ENCODE assay signal across 15 cellular contexts in genomic region chr10:21978191-21978862, GRCh38. TPM values are rescaled to one million over a fixed set of nuclear protein-coding genes. Genes with fewer than 3 reads are reported as not detected.
DNase-seq lines count a peak whose midpoint lies in the region; TF ChIP-seq lines count a peak whose summit lies in the region.
"Had no signal": no experiment of that assay in that cellular context is flagged by ENCODE, and none has a peak within 500 bp of the region (broad histone marks: within the 10 kb centered on the region; RNA-seq: fewer than 3 reads in every experiment).

No MANE protein-coding gene starts in this region.

- H3K79me2 ChIP-seq in PC-9 (ENCODE audit: low read depth): no peaks in the 10 kb centered on the region

- no peak overlapping the region for H3K27ac Mint-ChIP-seq in activated naive CD4-positive, alpha-beta T cell treated with anti-CD3 and anti-CD28 coated beads, Interleukin-2, amount 10 ng/mL, durations not matched to agents 7 days and 5 days
- H3K27ac Mint-ChIP-seq: stimulated activated memory B cell treated with anti-CD40 and anti-IgM and Interleukin-4, amounts not matched to agents 10 μg/mL and 1 μg/mL and 100 μg/mL, for 72 hours; T-helper 1 cell treated with Interleukin-12 subunit alpha and Interleukin-12 subunit beta and Interleukin-4 antibody, amounts not matched to agents 30 μg/mL and 1 μg/mL, for 36 hours had no signal

- H3K9me3 ChIP-seq in PC-9 (ENCODE audit: insufficient read depth, low read depth): no peaks in the 10 kb centered on the region

- H3K4me3 ChIP-seq in PC-9: no peak overlapping the region

- POLR2A ChIA-PET in PC-9 (lab: Charles Lee; ENCODE audit: unreplicated experiment): no interaction called here

- no TSS peak for BruUV-seq in PC-9 (replicated peaks; lab: Mats Ljungman, UMichigan)

- intact Hi-C loops in PC-9 (cut with micrococcal nuclease; ENCODE audit: unreplicated experiment): no loop called here

- CTCF ChIA-PET in PC-9 (lab: Charles Lee): no interaction called here
- CTCF ChIA-PET in activated naive CD4-positive, alpha-beta T cell treated with anti-CD3 and anti-CD28 coated beads, Interleukin-2, amount 10 ng/mL, durations not matched to agents 7 days and 5 days (lab: Charles Lee): interaction anchor here (0.9 kb wide), 1 partner anchor 13 kb away, joined by 4 read pairs; no protein-coding TSS in a partner anchor

- H3K4me1 Mint-ChIP-seq in activated naive CD4-positive, alpha-beta T cell treated with anti-CD3 and anti-CD28 coated beads, Interleukin-2, amount 10 ng/mL, durations not matched to agents 7 days and 5 days: no peaks in the 10 kb centered on the region

- H3K27me3 Mint-ChIP-seq in activated naive CD4-positive, alpha-beta T cell treated with anti-CD3 and anti-CD28 coated beads, Interleukin-2, amount 10 ng/mL, durations not matched to agents 7 days and 5 days: no peaks in the 10 kb centered on the region
- H3K27me3 Mint-ChIP-seq: stimulated activated memory B cell treated with anti-CD40 and anti-IgM and Interleukin-4, amounts not matched to agents 10 μg/mL and 1 μg/mL and 100 μg/mL, for 72 hours had no signal

- H3K9me2 ChIP-seq in PC-9 (ENCODE audit: insufficient read depth): no peaks in the 10 kb centered on the region

- H3K27ac ChIP-seq in PC-9: no peak overlapping the region
- H3K27ac ChIP-seq: C4-2B, parathyroid adenoma had no signal

- no peaks in the 10 kb centered on the region for H3K9me3 Mint-ChIP-seq in activated naive CD4-positive, alpha-beta T cell treated with anti-CD3 and anti-CD28 coated beads, Interleukin-2, amount 10 ng/mL, durations not matched to agents 7 days and 5 days
- H3K9me3 Mint-ChIP-seq: stimulated activated memory B cell treated with anti-CD40 and anti-IgM and Interleukin-4, amounts not matched to agents 10 μg/mL and 1 μg/mL and 100 μg/mL, for 72 hours; T-helper 1 cell treated with Interleukin-12 subunit alpha and Interleukin-12 subunit beta and Interleukin-4 antibody, amounts not matched to agents 30 μg/mL and 1 μg/mL, for 36 hours had no signal

- H3K36me3 Mint-ChIP-seq in activated naive CD4-positive, alpha-beta T cell treated with anti-CD3 and anti-CD28 coated beads, Interleukin-2, amount 10 ng/mL, durations not matched to agents 7 days and 5 days: no peaks in the 10 kb centered on the region
- H3K36me3 Mint-ChIP-seq: stimulated activated memory B cell treated with anti-CD40 and anti-IgM and Interleukin-4, amounts not matched to agents 10 μg/mL and 1 μg/mL and 100 μg/mL, for 72 hours had no signal

- TF ChIP-seq CTCF in PC-9 (conservative IDR thresholded peaks at IDR 0.05): no peak

- DNase-seq in ELR (ENCODE audit: low read depth): peak; percentile 70
- DNase-seq in NCI-H226: peak; percentile 51
- DNase-seq in dermis blood vessel endothelial cell: peak; percentile 45
- peak; percentile 40 for DNase-seq in medulla oblongata (ENCODE audit: extremely low spot score)
- no peak for DNase-seq in PC-9
- no peak for DNase-seq in activated naive CD4-positive, alpha-beta T cell treated with anti-CD3 and anti-CD28 coated beads, Interleukin-2, amount 10 ng/mL, durations not matched to agents 7 days and 5 days
- DNase-seq in NCI-H1048 (lab: John Stamatoyannopoulos, UW): no peak
- no peak for DNase-seq in NOMO-1 treated with dmso at 0.1 percent for 144 hours (lab: John Stamatoyannopoulos, UW; ENCODE audit: unreplicated experiment)
- DNase-seq: activated effector memory CD4-positive, alpha-beta T cell treated with Interleukin-2 at 50 U/mL for 16 hours; NCI-H2029; stimulated activated CD4-positive, alpha-beta T cell treated with anti-CD3 and anti-CD28 coated beads, Interleukin-1b, Interleukin-23, amount 100 ng/mL, for 48 hours had no signal

- no peaks in the 10 kb centered on the region for H3F3A ChIP-seq in PC-9 (ENCODE audit: insufficient read depth, low read depth)

- no peaks in the 10 kb centered on the region for H3K27me3 ChIP-seq in PC-9 (ENCODE audit: insufficient read depth, low read depth)

- no peaks in the 10 kb centered on the region for H3K36me3 ChIP-seq in PC-9 (ENCODE audit: low read depth)

- no peak overlapping the region for H3K4me2 ChIP-seq in PC-9

- 0 out of 2 replicates have a peak, but pooled peaks cover 4% of the 10 kb centered on the region for H3K4me1 ChIP-seq in PC-9 (replicated peaks; ENCODE audit: insufficient read depth)

- no peaks in the 10 kb centered on the region for H4K20me1 ChIP-seq in PC-9 (ENCODE audit: insufficient read depth)

- H2AFZ ChIP-seq in PC-9: no peak overlapping the region
- H2AFZ ChIP-seq: parathyroid adenoma had no signal

- no peak overlapping the region for H3K4me3 Mint-ChIP-seq in activated naive CD4-positive, alpha-beta T cell treated with anti-CD3 and anti-CD28 coated beads, Interleukin-2, amount 10 ng/mL, durations not matched to agents 7 days and 5 days
- H3K4me3 Mint-ChIP-seq: stimulated activated memory B cell treated with anti-CD40 and anti-IgM and Interleukin-4, amounts not matched to agents 10 μg/mL and 1 μg/mL and 100 μg/mL, for 72 hours; T-helper 1 cell treated with Interleukin-12 subunit alpha and Interleukin-12 subunit beta and Interleukin-4 antibody, amounts not matched to agents 30 μg/mL and 1 μg/mL, for 36 hours had no signal

RNA-seq across cellular contexts. Expression of gene DNAJC1, which starts 25.2 kb away (rescaled TPM):
- total RNA-seq in dermis blood vessel endothelial cell (36.1 and 41.0 TPM in 2 replicates), PC-9 (2021) (10.8 and 19.1 TPM in 2 replicates)

Comparison
In these comparisons a context has a peak if more than half of its experiments do, and no peak if none do; other contexts are left out.
1. DNase-seq: peak in ELR (single experiment), NCI-H226 (single experiment), dermis blood vessel endothelial cell (single experiment) and medulla oblongata (single experiment); none in PC-9 (0 of 2), activated naive CD4-positive, alpha-beta T cell treated with anti-CD3 and anti-CD28 coated beads, Interleukin-2, amount 10 ng/mL, durations not matched to agents 7 days and 5 days (single experiment), NCI-H1048 (single experiment) and NOMO-1 treated with dmso at 0.1 percent for 144 hours (single experiment).